9 cellular contexts compared by ENCODE assay signal in genomic region chr2:216535454-216535995, GRCh38. TPM values are rescaled to one million over a fixed set of nuclear protein-coding genes. Genes with fewer than 3 reads are reported as not detected.
A peak's percentile ranks its signal among the peaks of the same experiment; 100 is the strongest.
DNase-seq lines count a peak whose midpoint lies in the region; ATAC-seq and TF ChIP-seq lines count a peak whose summit lies in the region.
"Had no signal": no experiment of that assay in that cellular context is flagged by ENCODE, and none has a peak within 500 bp of the region (broad histone marks: within the 10 kb centered on the region; RNA-seq: fewer than 3 reads in every experiment).

No MANE protein-coding gene starts in this region.

- H3K36me3 Mint-ChIP-seq in nephron (ENCODE audit: low read depth), result no peaks in the 10 kb centered on the region

- H3K27me3 Mint-ChIP-seq in nephron (ENCODE audit: low read depth), result no peaks in the 10 kb centered on the region

- H3K4me3 ChIP-seq in Peyer's patch (no peak overlapping the region), esophagus squamous epithelium (no peak overlapping the region)

- H3K27ac Mint-ChIP-seq in nephron, result peak overlapping the region; percentile 94 to 98 (median 97)

- intact Hi-C loops in esophagus squamous epithelium (cut with DNase I), result no loop called here

- TF ChIP-seq POLR2A in Peyer's patch (IDR thresholded peaks at IDR 0.05), result no peak
- no peak for TF ChIP-seq POLR2A in esophagus squamous epithelium (IDR thresholded peaks at IDR 0.05)

- 6 to 9% methylated on average over 8 to 10 of the region's 10 CpGs for WGBS in esophagus squamous epithelium, 2 donors

- H3K27ac ChIP-seq in Peyer's patch, result peak overlapping the region in 3 of 4 donors; percentile 5 to 66 (median 52)
- peak overlapping the region; percentile 65 to 90 (median 84) for H3K27ac ChIP-seq in esophagus squamous epithelium

- H3K4me1 ChIP-seq in Peyer's patch (peaks cover 0 to 19% (median 0%) of the 10 kb centered on the region in 4 donors), esophagus squamous epithelium (peaks cover 16 to 64% (median 43%) of the 10 kb centered on the region in 3 donors)

- no peaks in the 10 kb centered on the region for H3K36me3 ChIP-seq in Peyer's patch
- no peaks in the 10 kb centered on the region for H3K36me3 ChIP-seq in esophagus squamous epithelium

- no peaks in the 10 kb centered on the region for H3K9me3 ChIP-seq in Peyer's patch
- H3K9me3 ChIP-seq in esophagus squamous epithelium, result no peaks in the 10 kb centered on the region

- ATAC-seq in HG02642 (IDR thresholded peaks at IDR 0.05; ENCODE audit: poor library complexity, unreplicated experiment), result no peak

- H3K27me3 ChIP-seq in Peyer's patch, result no peaks in the 10 kb centered on the region
- no peaks in the 10 kb centered on the region for H3K27me3 ChIP-seq in esophagus squamous epithelium

- TF ChIP-seq CTCF in AG09319 (IDR thresholded peaks at IDR 0.05; ENCODE audit: low read depth, low read length), result no peak
- TF ChIP-seq CTCF in Peyer's patch (IDR thresholded peaks at IDR 0.05), result no peak
- no peak for TF ChIP-seq CTCF in esophagus squamous epithelium (IDR thresholded peaks at IDR 0.05)
- no peak for TF ChIP-seq CTCF in nephron (IDR thresholded peaks at IDR 0.05; ENCODE audit: unreplicated experiment in 3 of 3)

- no peaks in the 10 kb centered on the region for H3K9me3 Mint-ChIP-seq in nephron

- peak; percentile 80 for DNase-seq in AG09319 (ENCODE audit: extremely low read depth, low read depth)
- peak in 1 of 3 donors; percentile 53 for DNase-seq in Peyer's patch
- no peak for DNase-seq in esophagus squamous epithelium (lab: John Stamatoyannopoulos, UW)
- no peak for DNase-seq in HuH-7.5 (ENCODE audit: low spot score)
- DNase-seq in activated CD4-positive, alpha-beta T cell treated with anti-CD3 and anti-CD28 coated beads for 1 hour, result no peak
- DNase-seq in anterior cingulate cortex (lab: John Stamatoyannopoulos, UW), result no peak
- DNase-seq: DND-41 had no signal

- peak overlapping the region; percentile 29 to 52 (median 38) for H3K4me3 Mint-ChIP-seq in nephron

- H3K4me1 Mint-ChIP-seq in nephron, result peaks cover 84% of the 10 kb centered on the region

RNA-seq across cellular contexts. Expression of gene RPL37A, which starts 36.9 kb away (rescaled TPM):
- total RNA-seq in Peyer's patch (1,000 to 10,000 TPM in 1 of 4 donors, 100 to 1,000 TPM in 3; 366 to 1,381 (median 655) TPM), esophagus squamous epithelium (1,000 to 10,000 TPM; 1,246 to 1,858 (median 1,428) TPM)
